In the genomic region with DNA sequence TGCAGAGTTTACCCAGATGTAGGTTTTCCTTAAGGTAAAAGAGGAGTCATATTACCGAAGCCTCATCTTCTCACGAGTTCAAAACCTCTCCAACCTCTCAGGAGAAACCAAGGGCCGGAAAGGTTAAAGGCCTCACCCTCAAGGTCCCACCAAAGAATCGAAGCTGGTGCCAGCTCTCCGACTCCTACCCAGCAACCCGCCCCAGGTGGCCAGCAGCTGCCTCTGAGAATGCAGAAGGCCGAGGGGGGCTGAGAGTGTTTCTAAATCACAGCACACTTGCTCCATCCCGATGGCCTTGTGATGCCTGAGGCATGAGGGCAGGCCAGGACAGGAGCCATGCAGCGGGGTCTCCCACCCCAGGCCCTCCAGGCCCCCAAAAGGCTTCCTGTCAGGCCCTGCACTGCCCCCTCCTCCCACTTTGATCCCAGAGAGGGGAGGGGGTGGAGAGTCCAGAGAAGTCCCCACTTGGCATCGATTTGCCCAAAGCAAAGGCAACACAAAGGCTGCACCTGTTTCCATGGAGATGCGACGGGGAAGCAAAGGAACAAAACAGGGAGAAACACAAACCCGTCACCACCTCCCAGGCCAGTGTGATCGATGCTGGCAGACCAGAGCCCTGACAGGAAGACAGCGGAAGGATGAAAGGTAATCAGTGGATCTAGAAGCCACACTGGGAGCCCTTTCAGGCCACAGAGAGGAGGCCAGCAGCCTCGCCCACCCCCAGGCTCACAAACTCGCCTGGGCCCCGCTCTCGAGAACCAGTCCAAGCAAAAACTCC, we compare ENCODE assay signal across 1 cellular context.
TF ChIP-seq lines count a peak whose summit lies in the region.

No MANE protein-coding gene starts in this region.

TF ChIP-seq in H1, 55 proteins besides CTCF, POLR2A, EP300 and RAD21:
- TF ChIP-seq RBBP5 (IDR thresholded peaks at IDR 0.05; ENCODE audit: borderline replicate concordance, low read depth, low read length) (peak; percentile 57; the same call in 1 of the 2 replicates), MAFK (IDR thresholded peaks at IDR 0.05; ENCODE audit: low read depth, low read length) (no peak), BRCA1 (IDR thresholded peaks at IDR 0.05; ENCODE audit: low read depth, low read length) (no peak), HDAC2 (IDR thresholded peaks at IDR 0.05; ENCODE audit: borderline replicate concordance in 1 of 2, low read depth in 2 of 2, low read length in 2 of 2) (0 out of 4 replicates have a peak, but pooled peaks of 1 of the 2 experiments have one; percentile 27)
TF ChIP-seq in H1: peak in this region for 2.
